2 cellular contexts compared by ENCODE assay signal in genomic region chr7:87004956-87005355, GRCh38.
A peak's percentile ranks its signal among the peaks of the same experiment; 100 is the strongest.
TF ChIP-seq lines count a peak whose summit lies in the region.

No MANE protein-coding gene starts in this region.

TF ChIP-seq in K562, 482 proteins besides CTCF, POLR2A, EP300 and RAD21 (continued from another document):
- TF ChIP-seq PBX2 (CRISPR knock-in tag; IDR thresholded peaks at IDR 0.05; ENCODE audit: low read depth) (no peak), PBX2 (tag; conservative IDR thresholded peaks at IDR 0.05; ENCODE audit: low read depth) (peak; percentile 63; the same call in 1 of the 2 replicates), ZNF830 (CRISPR knock-in tag; IDR thresholded peaks at IDR 0.05) (no peak), NFRKB (IDR thresholded peaks at IDR 0.05; ENCODE audit: low read depth) (0 out of 2 replicates have a peak, but pooled peaks have one; percentile 23), GATAD2B (IDR thresholded peaks at IDR 0.05; ENCODE audit: borderline replicate concordance) (no peak), MEIS2 (IDR thresholded peaks at IDR 0.05; ENCODE audit: partially characterized antibody) (peak; percentile 68)

TF ChIP-seq in neural cell, 6 proteins besides CTCF, POLR2A, EP300 and RAD21 (continued from another document):
- TF ChIP-seq REST (IDR thresholded peaks at IDR 0.05; ENCODE audit: borderline replicate concordance) (no peak), EZH2 (IDR thresholded peaks at IDR 0.05; ENCODE audit: borderline replicate concordance, insufficient read depth, low read length, poor library complexity, severe bottlenecking) (no peak), MXI1 (conservative IDR thresholded peaks at IDR 0.05; ENCODE audit: poor library complexity, severe bottlenecking) (no peak), TAF1 (IDR thresholded peaks at IDR 0.05; ENCODE audit: low read depth) (no peak), SMC3 (conservative IDR thresholded peaks at IDR 0.05; ENCODE audit: poor library complexity) (no peak)
TF ChIP-seq in neural cell: peak in this region for 0.
